ENCODE assay signal across 19 cellular contexts in the genomic region with DNA sequence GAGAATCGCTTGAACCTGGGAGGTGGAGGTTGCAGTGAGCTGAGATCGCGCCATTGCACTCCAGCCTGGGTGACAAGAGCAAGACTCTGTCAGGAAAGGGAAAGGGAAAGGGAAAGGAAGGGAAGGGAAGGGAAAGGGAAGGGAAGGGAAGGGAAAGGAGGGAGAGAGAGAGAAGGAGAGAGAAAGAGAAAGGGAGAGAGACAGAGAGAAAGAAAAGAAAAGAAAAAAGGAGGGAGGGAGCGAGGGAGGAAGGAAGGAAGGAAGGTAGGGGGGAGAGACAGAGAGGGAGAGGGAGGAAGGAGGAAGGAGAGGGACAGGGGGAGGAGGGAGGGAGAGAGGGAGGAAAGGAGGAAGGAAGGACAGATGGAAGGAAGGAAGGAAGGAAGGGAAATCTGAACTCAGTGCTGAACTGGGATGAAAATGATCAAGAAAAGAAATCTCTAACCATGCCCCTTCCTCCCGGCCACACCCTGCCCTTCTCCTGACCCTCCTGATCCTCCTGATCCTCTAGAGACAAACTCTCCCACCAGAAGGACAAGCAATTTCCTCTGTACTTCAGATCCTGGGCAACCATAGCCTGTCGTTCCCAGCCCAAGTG. TPM values are rescaled to one million over a fixed set of nuclear protein-coding genes. Genes with fewer than 3 reads are reported as not detected.
DNase-seq lines count a peak whose midpoint lies in the region; ATAC-seq, FAIRE-seq and TF ChIP-seq lines count a peak whose summit lies in the region.
"Had no signal": no experiment of that assay in that cellular context is flagged by ENCODE, and none has a peak within 500 bp of the region (broad histone marks: within the 10 kb centered on the region; RNA-seq: fewer than 3 reads in every experiment).

No MANE protein-coding gene starts in this region.

- no peak overlapping the region for H3K4me3 ChIP-seq in BLaER1 treated with 17β-estradiol and CSF1 and Interleukin-3, amounts not matched to agents 10 nM and 100 nM
- H3K4me3 ChIP-seq in CD8-positive, alpha-beta T cell (ENCODE audit: low read depth, low read length): no peak overlapping the region
- H3K4me3 ChIP-seq in endothelial cell of umbilical vein (replicated peaks in 1 of 3; ENCODE audit: insufficient read depth in 1 of 3, low read depth in 1 of 3, low read length in 3 of 3) (no peak overlapping the region), vagina (no peak overlapping the region)

- H3K27me3 ChIP-seq in BLaER1 treated with 17β-estradiol and CSF1 and Interleukin-3, amounts not matched to agents 10 nM and 100 nM: no peaks in the 10 kb centered on the region
- no peaks in the 10 kb centered on the region for H3K27me3 ChIP-seq in CD8-positive, alpha-beta T cell (ENCODE audit: insufficient read depth, low read length)
- H3K27me3 ChIP-seq in endothelial cell of umbilical vein (ENCODE audit: control insufficient read depth in 2 of 2, insufficient read depth in 2 of 2, low read length in 2 of 2) (no peaks in the 10 kb centered on the region), vagina (no peaks in the 10 kb centered on the region)

- H3K79me2 ChIP-seq in endothelial cell of umbilical vein (ENCODE audit: control insufficient read depth, insufficient read depth, low read length): peaks cover 18% of the 10 kb centered on the region

- peak; percentile 53 for FAIRE-seq in endothelial cell of umbilical vein (lab: Jason Lieb, UNC)
- FAIRE-seq: D721Med, G401.6 had no signal

- H3K4me1 ChIP-seq in BLaER1 treated with 17β-estradiol and CSF1 and Interleukin-3, amounts not matched to agents 10 nM and 100 nM: peaks cover 14 to 33% (median 26%) of the 10 kb centered on the region in 10 experiments
- peaks cover 3% of the 10 kb centered on the region for H3K4me1 ChIP-seq in CD8-positive, alpha-beta T cell (ENCODE audit: insufficient read depth, low read length)
- no peaks in the 10 kb centered on the region for H3K4me1 ChIP-seq in endothelial cell of umbilical vein (ENCODE audit: control insufficient read depth, extremely low read depth, insufficient read depth, low read length)
- H3K4me1 ChIP-seq in vagina: no peaks in the 10 kb centered on the region

- H3K27ac ChIP-seq in BLaER1 treated with 17β-estradiol and CSF1 and Interleukin-3, amounts not matched to agents 10 nM and 100 nM: 0 out of 22 replicates have a peak overlapping the region, but pooled peaks of 1 of the 11 experiments have one; percentile 10
- H3K27ac ChIP-seq in CD8-positive, alpha-beta T cell (ENCODE audit: low read depth, low read length): no peak overlapping the region
- H3K27ac ChIP-seq in endothelial cell of umbilical vein (ENCODE audit: insufficient read depth, low read depth, low read length): no peak overlapping the region
- no peak overlapping the region for H3K27ac ChIP-seq in vagina

- H3K9me1 ChIP-seq in endothelial cell of umbilical vein (replicated peaks; ENCODE audit: control insufficient read depth, extremely low read depth, insufficient read depth, low read length): no peaks in the 10 kb centered on the region

- no peak for ATAC-seq in CD8-positive, alpha-beta T cell
- ATAC-seq: Panc1, Right ventricle myocardium inferior had no signal

- TF ChIP-seq CTCF in CD8-positive, alpha-beta T cell (IDR thresholded peaks at IDR 0.05): no peak
- TF ChIP-seq CTCF in endothelial cell of umbilical vein (IDR thresholded peaks at IDR 0.05; ENCODE audit: extremely low read depth in 1 of 2, insufficient read depth in 1 of 2, low read depth in 1 of 2, low read length in 2 of 2) (no peak), nephron progenitor cell (IDR thresholded peaks at IDR 0.05) (no peak), vagina (IDR thresholded peaks at IDR 0.05) (no peak)

- no peak overlapping the region for H3K9ac ChIP-seq in BLaER1 treated with 17β-estradiol and CSF1 and Interleukin-3, amounts not matched to agents 10 nM and 100 nM
- no peak overlapping the region for H3K9ac ChIP-seq in endothelial cell of umbilical vein (replicated peaks; ENCODE audit: extremely low read depth, insufficient read depth, low read length)

- no peak for DNase-seq in CD8-positive, alpha-beta T cell
- DNase-seq in endothelial cell of umbilical vein (ENCODE audit: low read depth, low spot score): no peak
- DNase-seq in nephron progenitor cell: no peak
- no peak for DNase-seq in vagina (ENCODE audit: extremely low spot score in 2 of 2)
- DNase-seq in NCI-H748 treated with DMSO at 0.1 percent for 48 hours (lab: John Stamatoyannopoulos, UW): no peak
- DNase-seq in NCI-H128 (lab: John Stamatoyannopoulos, UW; ENCODE audit: unreplicated experiment): no peak
- DNase-seq in NCI-H146 (lab: John Stamatoyannopoulos, UW): no peak
- DNase-seq: DND-41, H9, MV-4-11, NCI-H1417 treated with DMSO at 0.1 percent for 48 hours, NCI-H2029, NCI-H2171 treated with DMSO at 0.1 percent for 48 hours, NCI-H510A had no signal

- H3K27me3 Mint-ChIP-seq in CD8-positive, alpha-beta T cell (ENCODE audit: low read depth): no peaks in the 10 kb centered on the region
- peaks cover 2% of the 10 kb centered on the region for H3K27me3 Mint-ChIP-seq in nephron progenitor cell (ENCODE audit: low read depth, poor library complexity)

- intact Hi-C loops in CD8-positive, alpha-beta T cell (cut with DNase I, micrococcal nuclease): no loop called here
- intact Hi-C loops in endothelial cell of umbilical vein (cut with micrococcal nuclease): no loop called here
- intact Hi-C loops in vagina (cut with DNase I): no loop called here

- CTCF ChIA-PET in CD8-positive, alpha-beta T cell (lab: Charles Lee): no interaction called here
- CTCF ChIA-PET in endothelial cell of umbilical vein (lab: Charles Lee): no interaction called here

- peak overlapping the region in 8 of 11 experiments; percentile 13 to 55 (median 36); a peak in 11 of 22 replicates for H3K4me2 ChIP-seq in BLaER1 treated with 17β-estradiol and CSF1 and Interleukin-3, amounts not matched to agents 10 nM and 100 nM
- no peak overlapping the region for H3K4me2 ChIP-seq in endothelial cell of umbilical vein (ENCODE audit: insufficient read depth, low read length)

- H3K4me3 Mint-ChIP-seq in CD8-positive, alpha-beta T cell: no peak overlapping the region
- no peak overlapping the region for H3K4me3 Mint-ChIP-seq in nephron progenitor cell
- H3K4me3 Mint-ChIP-seq: H9 had no signal

- H3K36me3 Mint-ChIP-seq in CD8-positive, alpha-beta T cell: peaks cover 87% of the 10 kb centered on the region
- H3K36me3 Mint-ChIP-seq in nephron progenitor cell (ENCODE audit: low read depth): peaks cover 69% of the 10 kb centered on the region

- POLR2A ChIA-PET in CD8-positive, alpha-beta T cell (lab: Charles Lee): no interaction called here
- POLR2A ChIA-PET in endothelial cell of umbilical vein (lab: Charles Lee): interaction anchor here (0.6 kb wide), 1 partner anchor 134 kb away, joined by 3 read pairs; no protein-coding TSS in a partner anchor

- no peaks in the 10 kb centered on the region for H3K9me3 Mint-ChIP-seq in CD8-positive, alpha-beta T cell
- H3K9me3 Mint-ChIP-seq in nephron progenitor cell: no peaks in the 10 kb centered on the region
- H3K9me3 Mint-ChIP-seq: H9 had no signal

- peaks cover 15 to 44% (median 29%) of the 10 kb centered on the region in 11 experiments; a peak in 18 of 22 replicates for H3K36me3 ChIP-seq in BLaER1 treated with 17β-estradiol and CSF1 and Interleukin-3, amounts not matched to agents 10 nM and 100 nM
- peaks cover 19% of the 10 kb centered on the region for H3K36me3 ChIP-seq in CD8-positive, alpha-beta T cell (ENCODE audit: insufficient read depth, low read length)
- H3K36me3 ChIP-seq in endothelial cell of umbilical vein (ENCODE audit: control insufficient read depth in 2 of 2, extremely low read depth in 1 of 2, insufficient read depth in 2 of 2, low read length in 2 of 2) (peaks cover 26 to 37% of the 10 kb centered on the region in 2 experiments), vagina (peaks cover 0 to 53% of the 10 kb centered on the region in 2 donors)

- peaks cover 0 to 7% (median 0%) of the 10 kb centered on the region in 11 experiments; a peak in 3 of 22 replicates for H4K20me1 ChIP-seq in BLaER1 treated with 17β-estradiol and CSF1 and Interleukin-3, amounts not matched to agents 10 nM and 100 nM
- no peaks in the 10 kb centered on the region for H4K20me1 ChIP-seq in endothelial cell of umbilical vein (replicated peaks; ENCODE audit: control insufficient read depth, extremely low read depth, insufficient read depth, low read length)

- H3K4me1 Mint-ChIP-seq in CD8-positive, alpha-beta T cell (ENCODE audit: low read depth): peaks cover 8% of the 10 kb centered on the region
- H3K4me1 Mint-ChIP-seq in nephron progenitor cell: peaks cover 5% of the 10 kb centered on the region

- TF ChIP-seq POLR2A in endothelial cell of umbilical vein (IDR thresholded peaks at IDR 0.05; ENCODE audit: low read depth, low read length): no peak
- no peak for TF ChIP-seq POLR2A in vagina (IDR thresholded peaks at IDR 0.05)

- H3K9me3 ChIP-seq in BLaER1 treated with 17β-estradiol and CSF1 and Interleukin-3, amounts not matched to agents 10 nM and 100 nM (replicated peaks in 1 of 11): peaks cover 0 to 6% (median 0%) of the 10 kb centered on the region in 11 experiments; a peak in 2 of 22 replicates
- no peaks in the 10 kb centered on the region for H3K9me3 ChIP-seq in CD8-positive, alpha-beta T cell (ENCODE audit: low read length)
- H3K9me3 ChIP-seq in endothelial cell of umbilical vein (replicated peaks; ENCODE audit: control insufficient read depth, insufficient read depth, low read length) (no peaks in the 10 kb centered on the region), vagina (no peaks in the 10 kb centered on the region)

- no peak overlapping the region for H2AFZ ChIP-seq in endothelial cell of umbilical vein (ENCODE audit: low read depth, low read length)

- dilution Hi-C loops in endothelial cell of umbilical vein (cut with MboI; ENCODE audit: extremely low pct_ligation_motif_present, low sequenced_read_pairs): no loop called here

- peak overlapping the region; percentile 32 for H3K27ac Mint-ChIP-seq in CD8-positive, alpha-beta T cell
- peak overlapping the region; percentile 66 for H3K27ac Mint-ChIP-seq in nephron progenitor cell
- H3K27ac Mint-ChIP-seq: H9 had no signal

- BruUV-seq in endothelial cell of umbilical vein (replicated peaks; lab: Mats Ljungman, UMichigan): no TSS peak

RNA-seq across cellular contexts. Expression of a gene that starts 32.3 kb away (rescaled TPM):
- total RNA-seq in CD8-positive, alpha-beta T cell: 10 to 100 TPM; 22.3 to 25.4 TPM
- total RNA-seq in endothelial cell of umbilical vein (109 and 110 TPM in 2 replicates), vagina (15.2 TPM)
- polyA plus RNA-seq in endothelial cell of umbilical vein: 31.9 and 39.0 TPM in 2 replicates
- polyA plus RNA-seq in endothelial cell of umbilical vein (2011; cell fraction: cytosol; rRNA removed): 48.3 and 49.3 TPM in 2 replicates
- 78.4 and 107 TPM in 2 replicates for polyA plus RNA-seq in endothelial cell of umbilical vein (2011; cell fraction: nucleus; rRNA removed)
- 58.9 and 84.5 TPM in 2 replicates for polyA plus RNA-seq in endothelial cell of umbilical vein (2012)
- polyA minus RNA-seq in endothelial cell of umbilical vein: 32.7 and 34.9 TPM in 2 replicates
- polyA minus RNA-seq in endothelial cell of umbilical vein (2011; cell fraction: cytosol; rRNA and poly(A)+ RNA removed): not detected
- 58.9 and 70.1 TPM in 2 replicates for polyA minus RNA-seq in endothelial cell of umbilical vein (2011; cell fraction: nucleus; rRNA and poly(A)+ RNA removed)

RNA-seq across cellular contexts. Expression of a gene that starts 39.1 kb away (rescaled TPM):
- total RNA-seq in CD8-positive, alpha-beta T cell: 10 to 100 TPM; 10.6 to 12.3 TPM
- 10.3 and 10.6 TPM in 2 replicates for total RNA-seq in endothelial cell of umbilical vein
- polyA plus RNA-seq in endothelial cell of umbilical vein: 9.0 and 10.8 TPM in 2 replicates
- 14.5 and 16.3 TPM in 2 replicates for polyA plus RNA-seq in endothelial cell of umbilical vein (2011; cell fraction: cytosol; rRNA removed)
- polyA plus RNA-seq in endothelial cell of umbilical vein (2011; cell fraction: nucleus; rRNA removed): 7.7 and 12.6 TPM in 2 replicates
- polyA plus RNA-seq in endothelial cell of umbilical vein (2012): 17.8 and 18.3 TPM in 2 replicates
- polyA minus RNA-seq in endothelial cell of umbilical vein: 6.7 and 13.2 TPM in 2 replicates
- 8.5 TPM for polyA minus RNA-seq in endothelial cell of umbilical vein (2011; cell fraction: cytosol; rRNA and poly(A)+ RNA removed)
- 4.0 and 4.7 TPM in 2 replicates for polyA minus RNA-seq in endothelial cell of umbilical vein (2011; cell fraction: nucleus; rRNA and poly(A)+ RNA removed)
- total RNA-seq in vagina: 14.2 TPM

RNA-seq across cellular contexts. Expression of a gene that starts 47.7 kb away (rescaled TPM):
- total RNA-seq in CD8-positive, alpha-beta T cell: 1 to 10 TPM in 1 of 2 experiments, under 1 TPM in 1; 0.86 to 1.8 TPM
- total RNA-seq in endothelial cell of umbilical vein (1.7 and 2.8 TPM in 2 replicates), vagina (not detected)
- 1.2 TPM in 2 replicates for polyA plus RNA-seq in endothelial cell of umbilical vein
- polyA plus RNA-seq in endothelial cell of umbilical vein (2011; cell fraction: cytosol; rRNA removed): 1.4 and 1.5 TPM in 2 replicates
- 1.4 and 1.8 TPM in 2 replicates for polyA plus RNA-seq in endothelial cell of umbilical vein (2011; cell fraction: nucleus; rRNA removed)
- polyA plus RNA-seq in endothelial cell of umbilical vein (2012): 0.61 and 1.4 TPM in 2 replicates
- polyA minus RNA-seq in endothelial cell of umbilical vein: 0.74 and 0.90 TPM in 2 replicates
- not detected for polyA minus RNA-seq in endothelial cell of umbilical vein (2011; cell fraction: cytosol; rRNA and poly(A)+ RNA removed)
- polyA minus RNA-seq in endothelial cell of umbilical vein (2011; cell fraction: nucleus; rRNA and poly(A)+ RNA removed): 0.43 and 1.6 TPM in 2 replicates
- total RNA-seq: Right ventricle myocardium inferior had no signal
